8 cellular contexts compared by ENCODE assay signal in genomic region chr1:38489844-38490270, GRCh38.
DNase-seq lines count a peak whose midpoint lies in the region; ATAC-seq, FAIRE-seq and TF ChIP-seq lines count a peak whose summit lies in the region.

No MANE protein-coding gene starts in this region.

- H2AFZ ChIP-seq in OCI-LY7 (ENCODE audit: low read length) = peak overlapping the region; percentile 46; the same call in 1 of the 2 replicates

- H3K4me2 ChIP-seq in A549 (no peak overlapping the region), OCI-LY7 (ENCODE audit: low read length) (peak overlapping the region; percentile 19; the same call in 1 of the 2 replicates)

- intact Hi-C loops in OCI-LY7 (cut with micrococcal nuclease; ENCODE audit: unreplicated experiment) = no loop called here

- H3K9me2 ChIP-seq in OCI-LY7 (ENCODE audit: insufficient read depth, low read length) = no peaks in the 10 kb centered on the region

- no peak for TF ChIP-seq POLR2A in A549 (IDR thresholded peaks at IDR 0.05; ENCODE audit: low read length)

- 69% methylated on average over 4 of the region's 6 CpGs for WGBS in A549 (ENCODE audit: missing lambda C conversion rate)

- DNase-seq in A549 (ENCODE audit: low read depth in 1 of 2, low spot score in 1 of 2) (peak; percentile 31 to 33), GM10266 (ENCODE audit: extremely low spot score) (peak; percentile 58), OCI-LY7 (ENCODE audit: low spot score) (peak; percentile 82), kidney epithelial cell (ENCODE audit: low read depth) (no peak), DMS79 treated with DMSO at 0.1 percent for 48 hours (lab: John Stamatoyannopoulos, UW) (no peak)
- peak; percentile 35 for DNase-seq in activated naive CD4-positive, alpha-beta T cell treated with Interleukin-2 at 50 U/mL for 16 hours
- peak; percentile 23 to 30 for DNase-seq in stimulated activated CD8-positive, alpha-beta memory T cell treated with anti-CD3 and anti-CD28 coated beads, Interleukin-7, amount 100 ng/mL, for 48 hours (ENCODE audit: extremely low read depth in 1 of 2, low read depth in 1 of 2)

- H3K27ac ChIP-seq in A549 = no peak overlapping the region
- no peak overlapping the region for H3K27ac ChIP-seq in OCI-LY7 (ENCODE audit: low read depth, low read length, poor library complexity, severe bottlenecking)

- CTCF ChIA-PET in A549 (lab: Yijun Ruan, JAX) (interaction anchor here (1.2 to 1.5 kb wide), 3 partner anchors 10 to 233 kb away, joined by 3 to 5 read pairs (median 3); no protein-coding TSS in a partner anchor), OCI-LY7 (lab: Charles Lee; ENCODE audit: unreplicated experiment) (interaction anchor here (0.6 to 1.0 kb wide), 3 partner anchors 8 to 97 kb away, joined by 3 read pairs; no protein-coding TSS in a partner anchor)

- TF ChIP-seq CTCF in A549 (IDR thresholded peaks at IDR 0.05) (peak; percentile 33; the same call in 1 of the 3 replicates), GM10266 (IDR thresholded peaks at IDR 0.05; ENCODE audit: control insufficient read depth, insufficient read depth, low read depth, missing control alignments) (peak; percentile 63), OCI-LY7 (conservative IDR thresholded peaks at IDR 0.05; ENCODE audit: low read length) (peak; percentile 92), kidney epithelial cell (IDR thresholded peaks at IDR 0.05; ENCODE audit: insufficient read depth, low read length, poor library complexity, severe bottlenecking) (peak; percentile 68)

- TF ChIP-seq RAD21 in A549 (conservative IDR thresholded peaks at IDR 0.05 in 1 of 2, IDR thresholded peaks at IDR 0.05 in 1 of 2) = peak in 1 of 2 experiments; percentile 31; a peak in 1 of 5 replicates

- H3K36me3 ChIP-seq in OCI-LY7 (ENCODE audit: insufficient read depth, low read length) = no peaks in the 10 kb centered on the region
- no peaks in the 10 kb centered on the region for H3K36me3 ChIP-seq in kidney epithelial cell (ENCODE audit: control insufficient read depth, insufficient read depth, low read length)

- no peaks in the 10 kb centered on the region for H3K79me2 ChIP-seq in OCI-LY7 (ENCODE audit: insufficient read depth, low read depth, low read length)

- no peaks in the 10 kb centered on the region for H3K27me3 ChIP-seq in kidney epithelial cell (ENCODE audit: control insufficient read depth, insufficient read depth, low read length)

- FAIRE-seq in A549 (lab: Jason Lieb, UNC) = no peak

- POLR2A ChIA-PET in A549 (lab: Yijun Ruan, JAX) = no interaction called here
- POLR2A ChIA-PET in OCI-LY7 (lab: Charles Lee) = interaction anchor here (0.6 to 1.6 kb wide), 3 partner anchors 14 to 1131 kb away, joined by 3 to 4 read pairs (median 3); no protein-coding TSS in a partner anchor

- H3K4me1 ChIP-seq in A549 (no peaks in the 10 kb centered on the region), OCI-LY7 (ENCODE audit: insufficient read depth, low read length, poor library complexity, severe bottlenecking) (peaks cover 8% of the 10 kb centered on the region)

- H3K9me3 ChIP-seq in A549 (no peaks in the 10 kb centered on the region), OCI-LY7 (ENCODE audit: low read length) (no peaks in the 10 kb centered on the region)

- peak in 1 of 2 experiments; percentile 87; a peak in 3 of 6 replicates for ATAC-seq in A549
- ATAC-seq in HG03439 (IDR thresholded peaks at IDR 0.05; ENCODE audit: unreplicated experiment) = no peak

- no peaks in the 10 kb centered on the region for H4K20me1 ChIP-seq in OCI-LY7 (ENCODE audit: insufficient read depth, low read length)

- no TSS peak for BruUV-seq in OCI-LY7 (replicated peaks; lab: Mats Ljungman, UMichigan)

- no peak overlapping the region for H3K4me3 ChIP-seq in A549
- no peak overlapping the region for H3K4me3 ChIP-seq in OCI-LY7 (ENCODE audit: low read depth, low read length, poor library complexity, severe bottlenecking)
- no peak overlapping the region for H3K4me3 ChIP-seq in kidney epithelial cell (ENCODE audit: low read depth, low read length)

- TF ChIP-seq EP300 in A549 (IDR thresholded peaks at IDR 0.05) = no peak

TF ChIP-seq in A549, 52 proteins besides CTCF, POLR2A, EP300 and RAD21:
- TF ChIP-seq JUN (IDR thresholded peaks at IDR 0.05) = no peak
- no peak for TF ChIP-seq KDM5A (IDR thresholded peaks at IDR 0.05)
- no peak for TF ChIP-seq GATA3 (IDR thresholded peaks at IDR 0.05; ENCODE audit: borderline replicate concordance)
- TF ChIP-seq HEYL (CRISPR knock-in tag; IDR thresholded peaks at IDR 0.05) = no peak
- TF ChIP-seq ZFP36 (IDR thresholded peaks at IDR 0.05; ENCODE audit: borderline replicate concordance, partially characterized antibody) = no peak
- TF ChIP-seq CHD2 (IDR thresholded peaks at IDR 0.05; ENCODE audit: low read length, partially characterized antibody) = no peak
- no peak for TF ChIP-seq CEBPB (IDR thresholded peaks at IDR 0.05)
- TF ChIP-seq TP53 (CRISPR knock-in tag; IDR thresholded peaks at IDR 0.05) = no peak
- no peak for TF ChIP-seq FOXS1 (CRISPR knock-in tag; IDR thresholded peaks at IDR 0.05)
- no peak for TF ChIP-seq FOSB (CRISPR knock-in tag; IDR thresholded peaks at IDR 0.05)
- no peak for TF ChIP-seq ZSCAN20 (CRISPR knock-in tag; IDR thresholded peaks at IDR 0.05)
- no peak for TF ChIP-seq SMC3 (IDR thresholded peaks at IDR 0.05)
- TF ChIP-seq, protein P1, sequence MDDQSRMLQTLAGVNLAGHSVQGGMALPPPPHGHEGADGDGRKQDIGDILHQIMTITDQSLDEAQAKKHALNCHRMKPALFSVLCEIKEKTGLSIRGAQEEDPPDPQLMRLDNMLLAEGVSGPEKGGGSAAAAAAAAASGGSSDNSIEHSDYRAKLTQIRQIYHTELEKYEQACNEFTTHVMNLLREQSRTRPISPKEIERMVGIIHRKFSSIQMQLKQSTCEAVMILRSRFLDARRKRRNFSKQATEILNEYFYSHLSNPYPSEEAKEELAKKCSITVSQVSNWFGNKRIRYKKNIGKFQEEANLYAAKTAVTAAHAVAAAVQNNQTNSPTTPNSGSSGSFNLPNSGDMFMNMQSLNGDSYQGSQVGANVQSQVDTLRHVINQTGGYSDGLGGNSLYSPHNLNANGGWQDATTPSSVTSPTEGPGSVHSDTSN (IDR thresholded peaks at IDR 0.05) = no peak
- no peak for TF ChIP-seq REST (IDR thresholded peaks at IDR 0.05)
- TF ChIP-seq HES2 (IDR thresholded peaks at IDR 0.05) = no peak
- TF ChIP-seq FOSL2 (IDR thresholded peaks at IDR 0.05) = no peak
- no peak for TF ChIP-seq FOSL2 (CRISPR knock-in tag; IDR thresholded peaks at IDR 0.05)
- TF ChIP-seq EHF (CRISPR knock-in tag; IDR thresholded peaks at IDR 0.05) = no peak
- TF ChIP-seq SREBF2 (IDR thresholded peaks at IDR 0.05) = no peak
- TF ChIP-seq PHF8 (IDR thresholded peaks at IDR 0.05; ENCODE audit: borderline replicate concordance, low read depth) = no peak
TF ChIP-seq in A549: peak in this region for 0.

Comparison
In these comparisons a context has a peak if more than half of its experiments do, and no peak if none do; other contexts are left out.
1. DNase-seq: peak in A549 (2 of 2), GM10266 (single experiment), OCI-LY7 (single experiment), activated naive CD4-positive, alpha-beta T cell treated with Interleukin-2 at 50 U/mL for 16 hours (single experiment) and stimulated activated CD8-positive, alpha-beta memory T cell treated with anti-CD3 and anti-CD28 coated beads, Interleukin-7, amount 100 ng/mL, for 48 hours (2 of 2); none in kidney epithelial cell (single experiment) and DMS79 treated with DMSO at 0.1 percent for 48 hours (single experiment).
2. CTCF ChIP-seq: peak in every context shown above with its lines; median percentile 92 in OCI-LY7; 68 in kidney epithelial cell; 63 in GM10266; 33 in A549.